In genomic region chr19:2270572-2271515, GRCh38 we compare ENCODE assay signal across 1 cellular context.
TF ChIP-seq lines count a peak whose summit lies in the region.

No MANE protein-coding gene starts in this region.

TF ChIP-seq in K562, 482 proteins besides CTCF, POLR2A, EP300 and RAD21 (continued from another document and continues in another):
- TF ChIP-seq REST (CRISPR knock-in tag; IDR thresholded peaks at IDR 0.05; ENCODE audit: low read depth) (0 out of 2 replicates have a peak, but pooled peaks have one; percentile 54), SMARCE1 (IDR thresholded peaks at IDR 0.05) (no peak), ZNF274 (IDR thresholded peaks at IDR 0.05; ENCODE audit: borderline replicate concordance, low read depth, low read length) (no peak), MNT (conservative IDR thresholded peaks at IDR 0.05) (peak in 1 of 2 experiments; percentile 65; a peak in 1 of 4 replicates), CHD1 (IDR thresholded peaks at IDR 0.05; ENCODE audit: low read length) (peak; percentile 64), POLR2AphosphoS2 (IDR thresholded peaks at IDR 0.05; ENCODE audit: low read length) (no peak; the same call in 1 of the 2 replicates), ZKSCAN1 (IDR thresholded peaks at IDR 0.05; ENCODE audit: low read depth, low read length) (no peak), ZNF512 (tag; IDR thresholded peaks at IDR 0.05) (no peak), FOXK2 (conservative IDR thresholded peaks at IDR 0.05 in 1 of 2, IDR thresholded peaks at IDR 0.05 in 1 of 2; ENCODE audit: low read depth in 2 of 2) (0 out of 4 replicates have a peak, but pooled peaks have one; percentile 15 to 43), ZNF24 (IDR thresholded peaks at IDR 0.05) (no peak), ZSCAN32 (CRISPR knock-in tag; IDR thresholded peaks at IDR 0.05) (0 out of 2 replicates have a peak, but pooled peaks have one; percentile 5), ATF1 (CRISPR knock-in tag; IDR thresholded peaks at IDR 0.05) (0 out of 2 replicates have a peak, but pooled peaks have one; percentile 6), ATF1 (tag; IDR thresholded peaks at IDR 0.05) (no peak), JUND (IDR thresholded peaks at IDR 0.05; ENCODE audit: borderline replicate concordance, low read depth, low read length) (peak; percentile 77), JUND (tag; IDR thresholded peaks at IDR 0.05; ENCODE audit: borderline replicate concordance, low read depth, low read length) (no peak), TBP (optimal IDR thresholded peaks at IDR 0.05; ENCODE audit: low read depth, low read length) (peak; percentile 8), HEY1 (CRISPR knock-in tag; IDR thresholded peaks at IDR 0.05; ENCODE audit: borderline replicate concordance) (no peak), CREB1 (IDR thresholded peaks at IDR 0.05) (no peak; the same call in 1 of the 2 replicates), CREB1 (CRISPR knock-in tag; IDR thresholded peaks at IDR 0.05) (no peak), HNRNPLL (IDR thresholded peaks at IDR 0.05; ENCODE audit: low read depth, low read length, poor library complexity, severe bottlenecking) (no peak), TFAM (CRISPR knock-in tag; conservative IDR thresholded peaks at IDR 0.05) (no peak), HDAC2 (IDR thresholded peaks at IDR 0.05) (no peak), E2F8 (IDR thresholded peaks at IDR 0.05; ENCODE audit: low read depth, partially characterized antibody) (no peak), ZNF395 (CRISPR knock-in tag; IDR thresholded peaks at IDR 0.05) (no peak), ZNF212 (CRISPR knock-in tag; IDR thresholded peaks at IDR 0.05) (0 out of 2 replicates have a peak, but pooled peaks have one; percentile 16), IRF9 (tag; IDR thresholded peaks at IDR 0.05) (no peak), SMC3 (conservative IDR thresholded peaks at IDR 0.05; ENCODE audit: insufficient read depth, low read depth, low read length) (no peak), HMGN3 (IDR thresholded peaks at IDR 0.05; ENCODE audit: borderline replicate concordance, extremely low read depth, insufficient read length, low read depth, low read length) (peak; percentile 82), NCOR1 (IDR thresholded peaks at IDR 0.05) (0 out of 2 replicates have a peak, but pooled peaks have one; percentile 30), BRD4 (IDR thresholded peaks at IDR 0.05) (no peak), TEAD4 (IDR thresholded peaks at IDR 0.05; ENCODE audit: low read length) (peak; percentile 64; the same call in 1 of the 2 replicates), TEAD4 (CRISPR knock-in tag; IDR thresholded peaks at IDR 0.05; ENCODE audit: borderline replicate concordance) (no peak), SLC30A9 (CRISPR knock-in tag; IDR thresholded peaks at IDR 0.05) (no peak), ZNF449 (CRISPR knock-in tag; IDR thresholded peaks at IDR 0.05) (no peak), ZNF12 (CRISPR knock-in tag; IDR thresholded peaks at IDR 0.05) (0 out of 2 replicates have a peak, but pooled peaks have one; percentile 1), FOXJ3 (CRISPR knock-in tag; IDR thresholded peaks at IDR 0.05) (no peak), ZNF146 (CRISPR knock-in tag; IDR thresholded peaks at IDR 0.05; ENCODE audit: unreplicated experiment) (no peak), SIX5 (IDR thresholded peaks at IDR 0.05; ENCODE audit: borderline replicate concordance in 1 of 2, insufficient read depth in 1 of 2, low read depth in 1 of 2, low read length in 2 of 2) (no peak), ZNF518B (CRISPR knock-in tag; IDR thresholded peaks at IDR 0.05) (no peak), KLF1 (tag; IDR thresholded peaks at IDR 0.05) (no peak), STAT5B (CRISPR knock-in tag; IDR thresholded peaks at IDR 0.05) (no peak), CBFA2T2 (conservative IDR thresholded peaks at IDR 0.05) (no peak), SOX6 (IDR thresholded peaks at IDR 0.05) (no peak), RFX5 (IDR thresholded peaks at IDR 0.05; ENCODE audit: low read depth, low read length) (no peak), ZBTB12 (CRISPR knock-in tag; IDR thresholded peaks at IDR 0.05) (no peak), ZNF23 (CRISPR knock-in tag; IDR thresholded peaks at IDR 0.05) (no peak), TCF15 (CRISPR knock-in tag; IDR thresholded peaks at IDR 0.05) (peak; percentile 53; the same call in 1 of the 2 replicates), PRMT5 (CRISPR knock-in tag; IDR thresholded peaks at IDR 0.05) (no peak)
